ENCODE assay signal across 18 cellular contexts in genomic region chr3:53941174-53941573, GRCh38. TPM values are rescaled to one million over a fixed set of nuclear protein-coding genes. Genes with fewer than 3 reads are reported as not detected.
DNase-seq lines count a peak whose midpoint lies in the region; ATAC-seq and TF ChIP-seq lines count a peak whose summit lies in the region.
"Had no signal": no experiment of that assay in that cellular context is flagged by ENCODE, and none has a peak within 500 bp of the region (broad histone marks: within the 10 kb centered on the region; RNA-seq: fewer than 3 reads in every experiment).

No MANE protein-coding gene starts in this region.

- no peak overlapping the region for H3K4me3 ChIP-seq in epithelial cell of esophagus (ENCODE audit: low read length)
- H3K4me3 ChIP-seq: ascending aorta, BLaER1, Peyer's patch had no signal

- intact Hi-C loops in activated CD4-positive, alpha-beta T cell treated with anti-CD3 and anti-CD28 coated beads for 36 hours (cut with DNase I, micrococcal nuclease), result no loop called here

- DNase-seq in ELR (ENCODE audit: low read depth) (peak; percentile 78), RKO (ENCODE audit: low spot score) (peak; percentile 60), epithelial cell of esophagus (ENCODE audit: low read depth) (peak; percentile 41), renal cortical epithelial cell (ENCODE audit: low read depth) (peak; percentile 25), SKM-1 (lab: John Stamatoyannopoulos, UW; ENCODE audit: unreplicated experiment) (no peak), GM13977 (ENCODE audit: low spot score) (no peak)
- no peak for DNase-seq in activated CD4-positive, alpha-beta T cell treated with anti-CD3 and anti-CD28 coated beads for 36 hours
- DNase-seq: DND-41, foreskin melanocyte, H7, NCI-H748 treated with DMSO at 0.1 percent for 48 hours, Peyer's patch, T-helper 1 cell had no signal

- TF ChIP-seq CTCF in epithelial cell of esophagus (IDR thresholded peaks at IDR 0.05; ENCODE audit: insufficient read depth, low read depth, low read length, missing control alignments) (no peak), GM13977 (IDR thresholded peaks at IDR 0.05; ENCODE audit: extremely low read depth, insufficient read depth, missing control alignments) (no peak)

- H3K4me1 Mint-ChIP-seq in activated CD4-positive, alpha-beta T cell treated with anti-CD3 and anti-CD28 coated beads for 36 hours, result no peaks in the 10 kb centered on the region
- H3K4me1 Mint-ChIP-seq: WTC11 had no signal

- H3K36me3 Mint-ChIP-seq in activated CD4-positive, alpha-beta T cell treated with anti-CD3 and anti-CD28 coated beads for 36 hours (ENCODE audit: low read depth), result peaks cover 2% of the 10 kb centered on the region

- CTCF ChIA-PET in activated CD4-positive, alpha-beta T cell treated with anti-CD3 and anti-CD28 coated beads for 36 hours (lab: Charles Lee), result no interaction called here

- peaks cover 8% of the 10 kb centered on the region for H3K9me3 Mint-ChIP-seq in activated CD4-positive, alpha-beta T cell treated with anti-CD3 and anti-CD28 coated beads for 36 hours (ENCODE audit: low read depth)

- no peak overlapping the region for H3K27ac Mint-ChIP-seq in activated CD4-positive, alpha-beta T cell treated with anti-CD3 and anti-CD28 coated beads for 36 hours
- H3K27ac Mint-ChIP-seq: nephron, WTC11 had no signal

- POLR2A ChIA-PET in activated CD4-positive, alpha-beta T cell treated with anti-CD3 and anti-CD28 coated beads for 36 hours (lab: Charles Lee), result no interaction called here

- peaks cover 20% of the 10 kb centered on the region for H3K27me3 Mint-ChIP-seq in activated CD4-positive, alpha-beta T cell treated with anti-CD3 and anti-CD28 coated beads for 36 hours

- no peak overlapping the region for H3K4me3 Mint-ChIP-seq in activated CD4-positive, alpha-beta T cell treated with anti-CD3 and anti-CD28 coated beads for 36 hours
- H3K4me3 Mint-ChIP-seq: nephron, WTC11 had no signal

- ATAC-seq in HG03521 (IDR thresholded peaks at IDR 0.05; ENCODE audit: unreplicated experiment), result no peak
- ATAC-seq in activated CD4-positive, alpha-beta T cell treated with anti-CD3 and anti-CD28 coated beads for 36 hours, result no peak

- in situ Hi-C loops in GM13977 (cut with MboI; ENCODE audit: low pct_unique_long_range_greater_than_20kb, low sequenced_read_pairs, unreplicated experiment), result no loop called here

RNA-seq across cellular contexts. Expression of gene SELENOK, which starts 49.5 kb away (rescaled TPM):
- 17.4 and 32.3 TPM in 2 replicates for total RNA-seq in renal cortical epithelial cell
- total RNA-seq in activated CD4-positive, alpha-beta T cell treated with anti-CD3 and anti-CD28 coated beads for 36 hours, result 10 to 100 TPM; 31.6 to 45.1 TPM

RNA-seq across cellular contexts. Expression of gene ACTR8, which starts 59.2 kb away (rescaled TPM):
- total RNA-seq in renal cortical epithelial cell, result 46.4 and 47.2 TPM in 2 replicates
- total RNA-seq in activated CD4-positive, alpha-beta T cell treated with anti-CD3 and anti-CD28 coated beads for 36 hours, result 10 to 100 TPM; 26.0 to 28.9 TPM

Comparison
In these comparisons a context has a peak if more than half of its experiments do, and no peak if none do; other contexts are left out.
1. DNase-seq: peak in ELR (single experiment), RKO (single experiment), epithelial cell of esophagus (single experiment) and renal cortical epithelial cell (single experiment); none in SKM-1 (single experiment), GM13977 (single experiment) and activated CD4-positive, alpha-beta T cell treated with anti-CD3 and anti-CD28 coated beads for 36 hours (single experiment).